In the genomic region with DNA sequence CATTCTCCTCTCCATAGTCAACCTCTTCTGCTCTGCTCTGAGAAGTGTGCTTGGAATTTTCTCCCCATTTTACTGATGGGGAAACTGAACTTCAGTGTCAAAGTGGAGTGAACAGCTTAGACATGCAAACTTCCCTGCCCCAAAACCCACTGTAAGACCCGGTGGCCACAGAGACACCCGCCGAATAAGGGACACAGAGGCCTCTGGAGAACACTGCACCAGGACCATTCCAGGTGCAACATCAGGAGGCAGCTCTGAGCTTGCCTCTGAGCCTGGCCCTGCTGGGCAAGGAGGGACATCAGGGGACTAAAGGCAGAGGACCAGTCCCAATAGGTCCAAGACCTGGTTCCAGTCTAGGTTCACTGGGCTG, we compare ENCODE assay signal across 8 cellular contexts. TPM values are rescaled to one million over a fixed set of nuclear protein-coding genes. Genes with fewer than 3 reads are reported as not detected.
DNase-seq lines count a peak whose midpoint lies in the region; ATAC-seq and TF ChIP-seq lines count a peak whose summit lies in the region.

No MANE protein-coding gene starts in this region.

- TF ChIP-seq CTCF in RWPE2 (IDR thresholded peaks at IDR 0.05; ENCODE audit: poor library complexity, severe bottlenecking): no peak
- no peak for TF ChIP-seq CTCF in esophagus muscularis mucosa (IDR thresholded peaks at IDR 0.05)
- no peak for TF ChIP-seq CTCF in ovary (IDR thresholded peaks at IDR 0.05)

- H3K27ac ChIP-seq in CD4-positive, CD25-positive, alpha-beta regulatory T cell (ENCODE audit: insufficient read depth, low read length, poor library complexity, severe bottlenecking): peak overlapping the region; percentile 97
- peak overlapping the region; percentile 95 for H3K27ac ChIP-seq in RWPE2 (ENCODE audit: poor library complexity, severe bottlenecking)
- H3K27ac ChIP-seq in esophagus muscularis mucosa (replicated peaks in 1 of 4): peak overlapping the region; percentile 92 to 99 (median 98)
- peak overlapping the region; percentile 93 to 96 for H3K27ac ChIP-seq in ovary

- peaks cover 5 to 85% (median 58%) of the 10 kb centered on the region in 4 donors for H3K4me1 Mint-ChIP-seq in CD4-positive, CD25-positive, alpha-beta regulatory T cell

- peak overlapping the region; percentile 95 to 99 (median 97) for H3K27ac Mint-ChIP-seq in CD4-positive, CD25-positive, alpha-beta regulatory T cell

- H3K4me3 Mint-ChIP-seq in CD4-positive, CD25-positive, alpha-beta regulatory T cell: peak overlapping the region; percentile 89 to 99 (median 96)

- peaks cover 4% of the 10 kb centered on the region for H3K36me3 ChIP-seq in CD4-positive, CD25-positive, alpha-beta regulatory T cell (ENCODE audit: control insufficient read depth, insufficient read depth, low read length)
- H3K36me3 ChIP-seq in RWPE2 (ENCODE audit: low read depth) (peaks cover 25% of the 10 kb centered on the region), esophagus muscularis mucosa (peaks cover 0 to 11% (median 0%) of the 10 kb centered on the region in 4 donors), ovary (no peaks in the 10 kb centered on the region)

- no peaks in the 10 kb centered on the region for H3K9me3 ChIP-seq in CD4-positive, CD25-positive, alpha-beta regulatory T cell (ENCODE audit: control insufficient read depth in 2 of 2, low read length in 2 of 2)
- H3K9me3 ChIP-seq in RWPE2 (ENCODE audit: severe bottlenecking): no peaks in the 10 kb centered on the region
- no peaks in the 10 kb centered on the region for H3K9me3 ChIP-seq in esophagus muscularis mucosa
- H3K9me3 ChIP-seq in ovary: no peaks in the 10 kb centered on the region

- no peak for DNase-seq in CD4-positive, CD25-positive, alpha-beta regulatory T cell
- DNase-seq in RWPE2 (ENCODE audit: low spot score): no peak
- DNase-seq in esophagus muscularis mucosa (ENCODE audit: extremely low spot score): no peak
- no peak for DNase-seq in ovary
- no peak for DNase-seq in activated gamma-delta T cell treated with Interleukin-2 at 50 U/mL for 16 hours
- DNase-seq in stimulated activated CD4-positive, alpha-beta T cell treated with anti-CD3 and anti-CD28 coated beads, Interleukin-15, amount 100 ng/mL, for 24 hours: no peak
- DNase-seq in NCI-H510A treated with DMSO at 0.1 percent for 48 hours (lab: John Stamatoyannopoulos, UW): no peak

- TF ChIP-seq POLR2A in esophagus muscularis mucosa (IDR thresholded peaks at IDR 0.05; ENCODE audit: low read depth) (no peak), ovary (IDR thresholded peaks at IDR 0.05) (no peak)

- no peak for ATAC-seq in CD4-positive, CD25-positive, alpha-beta regulatory T cell (ENCODE audit: low read depth in 2 of 2)
- ATAC-seq in RWPE2 (ENCODE audit: low read depth) (no peak), HG03025 (IDR thresholded peaks at IDR 0.05; ENCODE audit: low FRiP score, unreplicated experiment) (no peak)

- peaks cover 74% of the 10 kb centered on the region for H3K4me1 ChIP-seq in CD4-positive, CD25-positive, alpha-beta regulatory T cell (ENCODE audit: control insufficient read depth, insufficient read depth, low read length, poor library complexity, severe bottlenecking)
- H3K4me1 ChIP-seq in RWPE2 (ENCODE audit: insufficient read depth, poor library complexity, severe bottlenecking) (peaks cover 25% of the 10 kb centered on the region), esophagus muscularis mucosa (peaks cover 80 to 90% (median 84%) of the 10 kb centered on the region in 4 donors), ovary (ENCODE audit: insufficient read depth) (peaks cover 44% of the 10 kb centered on the region)

- 63% methylated on average over 2 of the region's 3 CpGs for WGBS in esophagus muscularis mucosa
- 42 to 76% (median 71%) methylated on average over 3 of the region's 3 CpGs for WGBS in ovary, 3 donors

- no peaks in the 10 kb centered on the region for H3K27me3 ChIP-seq in CD4-positive, CD25-positive, alpha-beta regulatory T cell (ENCODE audit: control insufficient read depth, insufficient read depth, low read length)
- no peaks in the 10 kb centered on the region for H3K27me3 ChIP-seq in RWPE2 (ENCODE audit: insufficient read depth, poor library complexity, severe bottlenecking)
- no peaks in the 10 kb centered on the region for H3K27me3 ChIP-seq in esophagus muscularis mucosa
- H3K27me3 ChIP-seq in ovary: no peaks in the 10 kb centered on the region

- intact Hi-C loops in esophagus muscularis mucosa (cut with DNase I) (no loop called here), ovary (cut with DNase I) (loop anchor here in 1 of 4 donors (10.0 kb wide), 1 partner anchor 733 kb away; no protein-coding TSS in a partner anchor)

- no peaks in the 10 kb centered on the region for H3K9me3 Mint-ChIP-seq in CD4-positive, CD25-positive, alpha-beta regulatory T cell

- peak overlapping the region; percentile 81 for H3K4me3 ChIP-seq in CD4-positive, CD25-positive, alpha-beta regulatory T cell (ENCODE audit: low read depth, low read length)
- peak overlapping the region; percentile 94 for H3K4me3 ChIP-seq in RWPE2 (ENCODE audit: severe bottlenecking)
- peak overlapping the region; percentile 67 to 86 (median 78) for H3K4me3 ChIP-seq in esophagus muscularis mucosa
- H3K4me3 ChIP-seq in ovary: peak overlapping the region; percentile 81

- no peaks in the 10 kb centered on the region for H3K36me3 Mint-ChIP-seq in CD4-positive, CD25-positive, alpha-beta regulatory T cell

- no peaks in the 10 kb centered on the region for H3K27me3 Mint-ChIP-seq in CD4-positive, CD25-positive, alpha-beta regulatory T cell

- no peak for TF ChIP-seq EP300 in esophagus muscularis mucosa (IDR thresholded peaks at IDR 0.05)
- no peak for TF ChIP-seq EP300 in ovary (IDR thresholded peaks at IDR 0.05)

RNA-seq across cellular contexts. Expression of a gene that starts 1.7 kb away (rescaled TPM):
- total RNA-seq in CD4-positive, CD25-positive, alpha-beta regulatory T cell: 163 TPM
- 10 to 100 TPM; 14.0 to 15.4 (median 15.3) TPM for polyA plus RNA-seq in CD4-positive, CD25-positive, alpha-beta regulatory T cell
- 100 to 1,000 TPM in 1 of 4 donors, 10 to 100 TPM in 3; 58.3 to 105 (median 82.5) TPM for total RNA-seq in esophagus muscularis mucosa
- total RNA-seq in ovary: 100 to 1,000 TPM in 5 of 7 donors, 10 to 100 TPM in 2; 47.2 to 151 (median 103) TPM
- polyA plus RNA-seq in ovary: 10 to 100 TPM; 40.1 to 79.4 TPM

RNA-seq across cellular contexts. Expression of a gene that starts 45.0 kb away (rescaled TPM):
- 4.9 TPM for total RNA-seq in CD4-positive, CD25-positive, alpha-beta regulatory T cell
- 10 to 100 TPM in 1 of 4 donors, 1 to 10 TPM in 3; 7.3 to 12.7 (median 8.7) TPM for polyA plus RNA-seq in CD4-positive, CD25-positive, alpha-beta regulatory T cell
- total RNA-seq in esophagus muscularis mucosa (10 to 100 TPM; 34.5 to 56.0 (median 40.7) TPM), ovary (100 to 1,000 TPM in 2 of 7 donors, 10 to 100 TPM in 5; 36.7 to 143 (median 98.3) TPM)
- 10 to 100 TPM; 24.1 to 41.1 TPM for polyA plus RNA-seq in ovary

RNA-seq across cellular contexts. Expression of a gene that starts 59.3 kb away (rescaled TPM):
- 0.79 TPM for total RNA-seq in CD4-positive, CD25-positive, alpha-beta regulatory T cell
- under 1 TPM in 2 of 4 donors, not detected in 2; 0.10 to 0.14 TPM for polyA plus RNA-seq in CD4-positive, CD25-positive, alpha-beta regulatory T cell
- 10 to 100 TPM; 18.3 to 48.2 (median 32.5) TPM for total RNA-seq in esophagus muscularis mucosa
- total RNA-seq in ovary: 100 to 1,000 TPM in 3 of 7 donors, 10 to 100 TPM in 4; 50.4 to 132 (median 93.5) TPM
- polyA plus RNA-seq in ovary: 10 to 100 TPM; 16.9 to 68.4 TPM

Comparison
In these comparisons a context has a peak if more than half of its experiments do, and no peak if none do; other contexts are left out.
1. RNA of a gene that starts 59.3 kb away (total RNA-seq): 50.4 to 132 TPM in ovary and 18.3 to 48.2 TPM in esophagus muscularis mucosa; 0.79 TPM in CD4-positive, CD25-positive, alpha-beta regulatory T cell (single experiment); every median in the first group is over 10 times any median in the second.
2. Peak in every context shown above with its lines, with median percentiles within 50 percentile points of each other: H3K27ac ChIP-seq and H3K4me3 ChIP-seq.